ENCODE assay signal across 3 cellular contexts in the genomic region with DNA sequence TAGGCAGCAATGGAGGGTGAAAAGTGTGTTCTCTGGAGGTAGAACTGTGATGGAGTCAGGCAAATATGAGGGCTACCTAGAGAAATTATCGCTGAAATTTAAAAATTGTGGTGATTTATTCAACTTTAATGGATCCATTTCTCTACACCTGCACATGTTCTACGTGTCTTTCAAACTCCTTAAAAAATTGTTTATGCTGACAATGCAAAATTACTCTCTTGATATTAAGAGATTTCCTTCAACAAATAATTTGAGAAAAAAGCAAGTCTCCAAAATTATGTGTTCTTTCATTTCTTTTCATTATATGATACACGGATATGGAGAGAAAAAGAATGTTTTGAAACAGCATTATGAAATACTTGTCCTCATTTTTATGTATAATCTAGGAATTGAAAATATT.
TF ChIP-seq lines count a peak whose summit lies in the region.

No MANE protein-coding gene starts in this region.

TF ChIP-seq in A549, 52 proteins besides CTCF, POLR2A, EP300 and RAD21:
- TF ChIP-seq ZC3H11A (IDR thresholded peaks at IDR 0.05) (no peak), JUNB (IDR thresholded peaks at IDR 0.05) (no peak), MAFK (IDR thresholded peaks at IDR 0.05; ENCODE audit: partially characterized antibody) (peak; percentile 93), HOXB5 (CRISPR knock-in tag; IDR thresholded peaks at IDR 0.05) (no peak)
- TF ChIP-seq, protein P1, sequence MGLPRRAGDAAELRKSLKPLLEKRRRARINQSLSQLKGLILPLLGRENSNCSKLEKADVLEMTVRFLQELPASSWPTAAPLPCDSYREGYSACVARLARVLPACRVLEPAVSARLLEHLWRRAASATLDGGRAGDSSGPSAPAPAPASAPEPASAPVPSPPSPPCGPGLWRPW (IDR thresholded peaks at IDR 0.05): no peak

TF ChIP-seq in IMR-90, 13 proteins besides CTCF, POLR2A, EP300 and RAD21:
- TF ChIP-seq, protein P2, sequence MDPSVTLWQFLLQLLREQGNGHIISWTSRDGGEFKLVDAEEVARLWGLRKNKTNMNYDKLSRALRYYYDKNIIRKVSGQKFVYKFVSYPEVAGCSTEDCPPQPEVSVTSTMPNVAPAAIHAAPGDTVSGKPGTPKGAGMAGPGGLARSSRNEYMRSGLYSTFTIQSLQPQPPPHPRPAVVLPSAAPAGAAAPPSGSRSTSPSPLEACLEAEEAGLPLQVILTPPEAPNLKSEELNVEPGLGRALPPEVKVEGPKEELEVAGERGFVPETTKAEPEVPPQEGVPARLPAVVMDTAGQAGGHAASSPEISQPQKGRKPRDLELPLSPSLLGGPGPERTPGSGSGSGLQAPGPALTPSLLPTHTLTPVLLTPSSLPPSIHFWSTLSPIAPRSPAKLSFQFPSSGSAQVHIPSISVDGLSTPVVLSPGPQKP (IDR thresholded peaks at IDR 0.05; ENCODE audit: borderline replicate concordance, low read depth, low read length): no peak
- peak; percentile 97 for TF ChIP-seq MAFK (IDR thresholded peaks at IDR 0.05; ENCODE audit: low read depth, low read length)
- TF ChIP-seq, protein P3, sequence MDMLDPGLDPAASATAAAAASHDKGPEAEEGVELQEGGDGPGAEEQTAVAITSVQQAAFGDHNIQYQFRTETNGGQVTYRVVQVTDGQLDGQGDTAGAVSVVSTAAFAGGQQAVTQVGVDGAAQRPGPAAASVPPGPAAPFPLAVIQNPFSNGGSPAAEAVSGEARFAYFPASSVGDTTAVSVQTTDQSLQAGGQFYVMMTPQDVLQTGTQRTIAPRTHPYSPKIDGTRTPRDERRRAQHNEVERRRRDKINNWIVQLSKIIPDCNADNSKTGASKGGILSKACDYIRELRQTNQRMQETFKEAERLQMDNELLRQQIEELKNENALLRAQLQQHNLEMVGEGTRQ (IDR thresholded peaks at IDR 0.05; ENCODE audit: low read depth, low read length): no peak
- TF ChIP-seq CEBPB (IDR thresholded peaks at IDR 0.05; ENCODE audit: low read depth, low read length): no peak
- no peak for TF ChIP-seq RFX5 (IDR thresholded peaks at IDR 0.05; ENCODE audit: low read depth, low read length)

TF ChIP-seq in H1, 55 proteins besides CTCF, POLR2A, EP300 and RAD21:
- no peak for TF ChIP-seq ZNF274 (IDR thresholded peaks at IDR 0.05; ENCODE audit: borderline replicate concordance, extremely low read depth, low read length)
- peak; percentile 93 for TF ChIP-seq MAFK (IDR thresholded peaks at IDR 0.05; ENCODE audit: low read depth, low read length)
- TF ChIP-seq TAF7 (optimal IDR thresholded peaks at IDR 0.05; ENCODE audit: borderline replicate concordance, low read depth, low read length): no peak
- TF ChIP-seq, protein P4, sequence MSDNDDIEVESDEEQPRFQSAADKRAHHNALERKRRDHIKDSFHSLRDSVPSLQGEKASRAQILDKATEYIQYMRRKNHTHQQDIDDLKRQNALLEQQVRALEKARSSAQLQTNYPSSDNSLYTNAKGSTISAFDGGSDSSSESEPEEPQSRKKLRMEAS (IDR thresholded peaks at IDR 0.05): no peak
- TF ChIP-seq SIRT6 (IDR thresholded peaks at IDR 0.05; ENCODE audit: low read length): no peak
- TF ChIP-seq JUN (IDR thresholded peaks at IDR 0.05; ENCODE audit: low read depth, low read length): no peak
- no peak for TF ChIP-seq SP1 (IDR thresholded peaks at IDR 0.05; ENCODE audit: low read depth, low read length)
